8 cellular contexts compared by ENCODE assay signal in genomic region chr2:171523969-171524401, GRCh38. TPM values are rescaled to one million over a fixed set of nuclear protein-coding genes. Genes with fewer than 3 reads are reported as not detected.
DNase-seq lines count a peak whose midpoint lies in the region; ATAC-seq and TF ChIP-seq lines count a peak whose summit lies in the region.

No MANE protein-coding gene starts in this region.

- H3K27me3 ChIP-seq in SJSA1 (replicated peaks) (no peaks in the 10 kb centered on the region), psoas muscle (ENCODE audit: insufficient read depth in 3 of 3, low read length in 2 of 3) (peaks cover 0 to 11% (median 0%) of the 10 kb centered on the region in 3 donors)

- intact Hi-C loops in psoas muscle (cut with DNase I) (no loop called here), posterior vena cava (cut with DNase I) (no loop called here)

- no peak for DNase-seq in GM12864 (ENCODE audit: low read depth)
- no peak for DNase-seq in SJSA1 (ENCODE audit: low read depth in 1 of 2, low spot score in 2 of 2)
- DNase-seq in foreskin fibroblast = peak; percentile 30 to 60
- no peak for DNase-seq in psoas muscle
- DNase-seq in posterior vena cava (ENCODE audit: low spot score) = no peak
- DNase-seq in DMS53 (lab: John Stamatoyannopoulos, UW) = no peak

- 13 to 19% (median 15%) methylated on average over 7 of the region's 7 CpGs for WGBS in psoas muscle, 3 donors

- H3K4me3 ChIP-seq in GM12864 (ENCODE audit: low read depth, low read length) (peak overlapping the region; percentile 95), SJSA1 (peak overlapping the region; percentile 63), foreskin fibroblast (ENCODE audit: low read depth in 1 of 2, low read length in 2 of 2) (peak overlapping the region; percentile 92 to 94), psoas muscle (peak overlapping the region; percentile 83)

- peaks cover 21% of the 10 kb centered on the region for H3K4me1 ChIP-seq in SJSA1 (replicated peaks)
- peaks cover 3% of the 10 kb centered on the region for H3K4me1 ChIP-seq in psoas muscle

- H3K9me3 ChIP-seq in SJSA1 (replicated peaks) (no peaks in the 10 kb centered on the region), psoas muscle (no peaks in the 10 kb centered on the region)

- TF ChIP-seq CTCF in GM12864 (IDR thresholded peaks at IDR 0.05; ENCODE audit: low read depth, low read length, missing control alignments) (no peak), foreskin fibroblast (IDR thresholded peaks at IDR 0.05; ENCODE audit: low read depth, low read length) (no peak), psoas muscle (IDR thresholded peaks at IDR 0.05) (no peak)

- H3K27ac ChIP-seq in SJSA1 = no peak overlapping the region
- peak overlapping the region; percentile 77 for H3K27ac ChIP-seq in psoas muscle

- H3K36me3 ChIP-seq in SJSA1 (peaks cover 2% of the 10 kb centered on the region; the same call in 1 of the 2 replicates), psoas muscle (ENCODE audit: insufficient read depth in 1 of 2, low read depth in 1 of 2) (no peaks in the 10 kb centered on the region)

- ATAC-seq in psoas muscle (no peak), GM18870 (IDR thresholded peaks at IDR 0.05; ENCODE audit: unreplicated experiment) (no peak), HG03135 (IDR thresholded peaks at IDR 0.05; ENCODE audit: unreplicated experiment) (no peak)

RNA-seq across cellular contexts. Expression of gene CYBRD1, which starts 1.7 kb away (rescaled TPM):
- 49.7 and 66.5 TPM in 2 replicates for total RNA-seq in SJSA1 (2014; rRNA removed; shearing (Covaris generic))
- total RNA-seq in psoas muscle (10 to 100 TPM; 15.2 to 47.3 (median 15.5) TPM), posterior vena cava (100 to 1,000 TPM; 212 to 296 TPM)
- 10 to 100 TPM; 12.3 to 14.6 (median 13.6) TPM for polyA plus RNA-seq in psoas muscle

Comparison
In these comparisons a context has a peak if more than half of its experiments do, and no peak if none do; other contexts are left out.
1. DNase-seq: peak in foreskin fibroblast (2 of 2); none in GM12864 (single experiment), SJSA1 (0 of 2), psoas muscle (0 of 2), posterior vena cava (single experiment) and DMS53 (single experiment).
2. Peak in every context shown above with its lines, with median percentiles within 50 percentile points of each other: H3K4me3 ChIP-seq.